In genomic region chr15:42207674-42208579, GRCh38 we compare ENCODE assay signal across 8 cellular contexts. TPM values are rescaled to one million over a fixed set of nuclear protein-coding genes. Genes with fewer than 3 reads are reported as not detected.
DNase-seq lines count a peak whose midpoint lies in the region; ATAC-seq and TF ChIP-seq lines count a peak whose summit lies in the region.

TSS of gene VPS39 (minus strand) at chr15:42208304. CDS start at chr15:42208153, 151 bp downstream.

- H3K36me3 ChIP-seq in psoas muscle (ENCODE audit: insufficient read depth in 1 of 2, low read depth in 1 of 2) (peaks cover 0 to 33% of the 10 kb centered on the region in 2 donors), urinary bladder (ENCODE audit: insufficient read depth) (peaks cover 5% of the 10 kb centered on the region)

- H3K4me1 ChIP-seq in right cardiac atrium (ENCODE audit: control insufficient read depth, insufficient read depth, low read length): peaks cover 8% of the 10 kb centered on the region
- H3K4me1 ChIP-seq in psoas muscle: peaks cover 16% of the 10 kb centered on the region
- no peaks in the 10 kb centered on the region for H3K4me1 ChIP-seq in urinary bladder (ENCODE audit: insufficient read depth)

- ATAC-seq in HG02884 (IDR thresholded peaks at IDR 0.05; ENCODE audit: unreplicated experiment): peak; percentile 94
- ATAC-seq in right cardiac atrium: peak; percentile 98 to 99
- ATAC-seq in psoas muscle: peak; percentile 92 to 98 (median 96)

- no peak for TF ChIP-seq CTCF in psoas muscle (IDR thresholded peaks at IDR 0.05)

- no peaks in the 10 kb centered on the region for H3K27me3 ChIP-seq in right cardiac atrium (ENCODE audit: control insufficient read depth, insufficient read depth)
- H3K27me3 ChIP-seq in psoas muscle (ENCODE audit: insufficient read depth in 3 of 3, low read length in 2 of 3): no peaks in the 10 kb centered on the region

- H3K27ac ChIP-seq in right cardiac atrium (ENCODE audit: low read length) (peak within 1 kb of the TSS; percentile 71), psoas muscle (peak within 1 kb of the TSS; percentile 84), urinary bladder (ENCODE audit: low read depth) (peak within 1 kb of the TSS; percentile 33)

- H3K9me3 ChIP-seq in right cardiac atrium (ENCODE audit: control insufficient read depth, low read length) (no peaks in the 10 kb centered on the region), psoas muscle (no peaks in the 10 kb centered on the region)

- 2% methylated on average over 45 of the region's 45 CpGs for WGBS in right cardiac atrium
- WGBS in psoas muscle, 3 donors: 1 to 2% (median 1%) methylated on average over 45 of the region's 45 CpGs
- 1% methylated on average over 45 of the region's 45 CpGs for WGBS in urinary bladder

- peak; percentile 85 for TF ChIP-seq POLR2A in GM15510 (IDR thresholded peaks at IDR 0.05; ENCODE audit: borderline replicate concordance, extremely low read depth, insufficient read length)

- H3K4me3 ChIP-seq in right cardiac atrium (ENCODE audit: low read length): peak within 1 kb of the TSS; percentile 86
- H3K4me3 ChIP-seq in psoas muscle: peak within 1 kb of the TSS; percentile 94
- peak within 1 kb of the TSS; percentile 82 for H3K4me3 ChIP-seq in urinary bladder (ENCODE audit: low read depth, low read length)

- peak; percentile 10 to 29 for DNase-seq in NCI-H187 (lab: John Stamatoyannopoulos, UW)
- peak in 57 of 58 donors; percentile 36 to 89 (median 77) for DNase-seq in anterior cingulate cortex (lab: John Stamatoyannopoulos, UW)
- DNase-seq in right cardiac atrium: peak; percentile 86 to 95 (median 94)
- peak; percentile 84 to 92 for DNase-seq in psoas muscle

- intact Hi-C loops in T-helper 2 cell treated with Interferon-gamma antibody and Interleukin-4, amounts not matched to agents 100 ng/mL and 5 ng/mL, for 36 hours (cut with micrococcal nuclease): loop anchor here (1.0 kb wide), 1 partner anchor 65 kb away; the partner anchor contains the start of genes GANC and TMEM87A
- intact Hi-C loops in right cardiac atrium (cut with DNase I): no loop called here
- intact Hi-C loops in psoas muscle (cut with DNase I): no loop called here

RNA-seq across cellular contexts. Expression of gene VPS39, which starts in this region (rescaled TPM):
- total RNA-seq in T-helper 2 cell treated with Interferon-gamma antibody and Interleukin-4, amounts not matched to agents 100 ng/mL and 5 ng/mL, for 36 hours: 71.1 and 74.1 TPM in 2 replicates
- total RNA-seq in right cardiac atrium (10 to 100 TPM; 45.1 to 53.3 (median 48.3) TPM), psoas muscle (10 to 100 TPM; 37.3 to 47.8 (median 46.2) TPM), urinary bladder (57.3 TPM)
- polyA plus RNA-seq in right cardiac atrium (35.5 TPM), psoas muscle (10 to 100 TPM; 15.2 to 43.3 (median 17.7) TPM), urinary bladder (43.8 TPM)

Comparison
In these comparisons a context has a peak if more than half of its experiments do, and no peak if none do; other contexts are left out.
1. Peak in every context shown above with its lines: DNase-seq, ATAC-seq, H3K4me3 ChIP-seq and H3K27ac ChIP-seq.
2. DNase-seq: peak in every context shown above with its lines; median percentile 94 in right cardiac atrium; 88 in psoas muscle; 77 in anterior cingulate cortex; 20 in NCI-H187.
3. H3K27ac ChIP-seq: peak in every context shown above with its lines; median percentile 84 in psoas muscle; 71 in right cardiac atrium; 33 in urinary bladder.